ENCODE assay signal across 8 cellular contexts in the genomic region with DNA sequence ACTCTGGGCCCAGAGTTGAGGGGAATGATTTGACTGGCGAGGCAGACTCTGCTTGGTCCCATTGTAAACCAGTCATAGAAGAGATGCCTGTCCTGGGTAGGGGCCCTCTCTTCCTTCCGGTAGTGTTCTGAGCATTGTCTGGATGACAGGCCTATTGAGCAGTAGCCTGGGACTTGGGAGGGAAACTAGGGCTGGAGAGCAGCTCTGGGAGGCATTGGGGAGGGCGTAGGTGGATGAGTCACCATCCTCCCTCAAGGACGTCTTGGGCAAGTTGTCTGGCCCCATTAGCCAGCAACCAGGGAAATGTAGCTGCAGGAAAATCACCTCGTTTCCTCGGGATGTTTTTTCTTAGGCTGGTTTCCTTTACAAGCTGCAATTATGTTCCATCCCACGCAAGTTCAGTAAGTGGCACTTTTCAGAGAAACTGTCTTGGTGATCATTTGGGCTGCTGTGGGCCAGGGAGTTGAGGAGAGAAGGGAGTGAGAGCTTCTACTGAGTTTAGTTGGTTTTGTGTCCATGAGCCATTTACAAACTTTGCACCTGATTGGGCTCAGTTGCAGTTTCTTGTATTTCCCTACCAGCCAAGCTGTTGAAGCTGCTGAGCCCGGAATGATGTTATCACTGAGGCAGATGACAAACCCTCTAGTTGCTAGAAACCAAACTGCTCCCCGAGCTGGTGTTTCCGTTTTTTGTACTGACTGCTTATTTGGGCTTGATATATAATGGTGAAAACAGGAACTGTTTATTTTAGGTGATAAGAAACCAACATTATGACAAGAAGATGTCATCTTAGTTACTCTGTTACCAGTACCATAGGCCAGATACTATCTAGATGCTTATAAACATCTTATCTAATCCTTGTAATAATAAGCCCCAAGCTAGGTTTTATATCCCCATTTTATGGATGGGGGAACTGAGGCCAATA.
DNase-seq lines count a peak whose midpoint lies in the region; ATAC-seq, FAIRE-seq and TF ChIP-seq lines count a peak whose summit lies in the region.

No MANE protein-coding gene starts in this region.

- peak; percentile 83 for DNase-seq in HK-2 (ENCODE audit: unreplicated experiment)
- peak; percentile 71 for DNase-seq in T1000 (lab: John Stamatoyannopoulos, UW)
- DNase-seq in bronchial epithelial cell (ENCODE audit: low read depth) = peak; percentile 96
- DNase-seq in left lobe of liver (ENCODE audit: low spot score) = no peak
- DNase-seq in stimulated activated CD4-positive, alpha-beta T cell treated with anti-CD3 and anti-CD28 coated beads, Interleukin-4, amount 100 ng/mL, for 48 hours (ENCODE audit: low read depth in 2 of 2) = peak; percentile 12 to 58
- DNase-seq in WERI-Rb-1 = no peak

- peaks cover 0 to 54% (median 41%) of the 10 kb centered on the region in 11 experiments; a peak in 18 of 22 replicates for H3K36me3 ChIP-seq in BLaER1 treated with 17β-estradiol and CSF1 and Interleukin-3, amounts not matched to agents 10 nM and 100 nM
- H3K36me3 ChIP-seq in bronchial epithelial cell (ENCODE audit: control insufficient read depth, insufficient read depth, low read length) (no peaks in the 10 kb centered on the region), WERI-Rb-1 (no peaks in the 10 kb centered on the region)

- H3K4me3 ChIP-seq in BLaER1 treated with 17β-estradiol and CSF1 and Interleukin-3, amounts not matched to agents 10 nM and 100 nM = peak overlapping the region in 9 of 10 experiments; percentile 12 to 50 (median 35); a peak in 16 of 20 replicates
- H3K4me3 ChIP-seq in bronchial epithelial cell (ENCODE audit: low read depth, low read length) (no peak overlapping the region), WERI-Rb-1 (ENCODE audit: low read depth, low read length) (no peak overlapping the region)

- peak overlapping the region; percentile 51 to 78 (median 70); a peak in 20 of 22 replicates for H3K9ac ChIP-seq in BLaER1 treated with 17β-estradiol and CSF1 and Interleukin-3, amounts not matched to agents 10 nM and 100 nM

- H4K20me1 ChIP-seq in BLaER1 treated with 17β-estradiol and CSF1 and Interleukin-3, amounts not matched to agents 10 nM and 100 nM = peaks cover 0 to 48% (median 20%) of the 10 kb centered on the region in 11 experiments; a peak in 14 of 22 replicates

- H3K4me1 ChIP-seq in BLaER1 treated with 17β-estradiol and CSF1 and Interleukin-3, amounts not matched to agents 10 nM and 100 nM = peaks cover 65 to 100% (median 81%) of the 10 kb centered on the region in 10 experiments

- H3K27me3 ChIP-seq in BLaER1 treated with 17β-estradiol and CSF1 and Interleukin-3, amounts not matched to agents 10 nM and 100 nM = no peaks in the 10 kb centered on the region
- no peaks in the 10 kb centered on the region for H3K27me3 ChIP-seq in bronchial epithelial cell (ENCODE audit: control insufficient read depth, insufficient read depth, low read length)
- no peaks in the 10 kb centered on the region for H3K27me3 ChIP-seq in WERI-Rb-1 (ENCODE audit: insufficient read depth, low read depth, severe bottlenecking)

- FAIRE-seq in bronchial epithelial cell (lab: Jason Lieb, UNC) = no peak

- no peaks in the 10 kb centered on the region for H3K9me3 ChIP-seq in BLaER1 treated with 17β-estradiol and CSF1 and Interleukin-3, amounts not matched to agents 10 nM and 100 nM (replicated peaks in 1 of 11)
- no peaks in the 10 kb centered on the region for H3K9me3 ChIP-seq in WERI-Rb-1 (ENCODE audit: severe bottlenecking)

- H3K27ac ChIP-seq in BLaER1 treated with 17β-estradiol and CSF1 and Interleukin-3, amounts not matched to agents 10 nM and 100 nM = peak overlapping the region; percentile 65 to 90 (median 82)
- no peak overlapping the region for H3K27ac ChIP-seq in WERI-Rb-1

- H3K4me2 ChIP-seq in BLaER1 treated with 17β-estradiol and CSF1 and Interleukin-3, amounts not matched to agents 10 nM and 100 nM = peak overlapping the region; percentile 83 to 92 (median 86)

- TF ChIP-seq CTCF in bronchial epithelial cell (IDR thresholded peaks at IDR 0.05; ENCODE audit: insufficient read depth, low read length, severe bottlenecking) (no peak), WERI-Rb-1 (IDR thresholded peaks at IDR 0.05; ENCODE audit: low read depth, low read length) (no peak)

- ATAC-seq in GM21360 (IDR thresholded peaks at IDR 0.05; ENCODE audit: unreplicated experiment) (peak; percentile 61), left lobe of liver (peak; percentile 45)

Comparison
In these comparisons a context has a peak if more than half of its experiments do, and no peak if none do; other contexts are left out.
1. H3K4me3 ChIP-seq: peak in BLaER1 treated with 17β-estradiol and CSF1 and Interleukin-3, amounts not matched to agents 10 nM and 100 nM (9 of 10); none in bronchial epithelial cell (single experiment) and WERI-Rb-1 (single experiment).
2. DNase-seq: peak in HK-2 (single experiment), T1000 (single experiment), bronchial epithelial cell (single experiment) and stimulated activated CD4-positive, alpha-beta T cell treated with anti-CD3 and anti-CD28 coated beads, Interleukin-4, amount 100 ng/mL, for 48 hours (2 of 2); none in left lobe of liver (single experiment) and WERI-Rb-1 (single experiment).